1 cellular context compared by ENCODE assay signal in the genomic region with DNA sequence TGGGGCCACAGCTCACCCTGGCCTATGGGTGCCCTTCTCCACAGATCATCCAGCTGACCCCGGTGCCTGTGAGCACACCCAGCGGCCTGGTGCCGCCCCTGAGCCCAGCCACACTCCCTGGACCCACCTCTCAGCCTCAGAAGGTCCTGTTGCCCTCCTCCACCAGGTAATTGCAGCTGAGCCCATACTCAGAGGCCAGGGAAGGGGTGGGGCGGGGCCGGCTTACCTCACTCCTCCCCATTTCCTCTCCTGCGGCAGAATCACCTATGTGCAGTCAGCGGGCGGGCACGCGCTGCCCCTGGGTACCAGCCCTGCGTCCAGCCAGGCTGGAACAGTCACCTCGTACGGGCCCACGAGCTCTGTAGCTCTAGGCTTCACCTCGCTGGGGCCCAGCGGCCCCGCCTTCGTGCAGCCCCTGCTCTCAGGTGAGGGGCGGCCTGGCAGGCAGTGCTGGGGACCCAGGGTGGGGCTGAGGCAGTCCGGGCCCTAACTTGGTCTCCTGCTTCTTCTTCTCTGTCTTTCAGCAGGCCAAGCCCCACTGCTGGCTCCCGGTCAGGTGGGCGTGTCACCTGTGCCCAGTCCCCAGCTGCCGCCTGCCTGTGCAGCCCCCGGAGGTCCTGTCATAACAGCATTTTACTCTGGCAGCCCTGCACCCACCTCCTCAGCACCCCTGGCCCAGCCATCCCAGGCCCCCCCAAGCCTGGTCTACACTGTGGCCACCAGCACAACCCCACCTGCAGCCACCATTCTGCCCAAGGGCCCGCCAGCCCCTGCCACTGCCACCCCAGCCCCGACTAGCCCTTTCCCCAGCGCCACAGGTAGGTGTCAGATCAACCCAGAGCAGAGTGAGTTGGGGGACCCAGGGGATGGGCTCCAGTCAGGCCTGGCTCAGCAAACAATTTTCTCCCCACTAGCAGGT.
TF ChIP-seq lines count a peak whose summit lies in the region.

No MANE protein-coding gene starts in this region.

TF ChIP-seq in WTC11, 78 proteins besides CTCF, POLR2A, EP300 and RAD21 (continued from another document):
- TF ChIP-seq, protein P1, sequence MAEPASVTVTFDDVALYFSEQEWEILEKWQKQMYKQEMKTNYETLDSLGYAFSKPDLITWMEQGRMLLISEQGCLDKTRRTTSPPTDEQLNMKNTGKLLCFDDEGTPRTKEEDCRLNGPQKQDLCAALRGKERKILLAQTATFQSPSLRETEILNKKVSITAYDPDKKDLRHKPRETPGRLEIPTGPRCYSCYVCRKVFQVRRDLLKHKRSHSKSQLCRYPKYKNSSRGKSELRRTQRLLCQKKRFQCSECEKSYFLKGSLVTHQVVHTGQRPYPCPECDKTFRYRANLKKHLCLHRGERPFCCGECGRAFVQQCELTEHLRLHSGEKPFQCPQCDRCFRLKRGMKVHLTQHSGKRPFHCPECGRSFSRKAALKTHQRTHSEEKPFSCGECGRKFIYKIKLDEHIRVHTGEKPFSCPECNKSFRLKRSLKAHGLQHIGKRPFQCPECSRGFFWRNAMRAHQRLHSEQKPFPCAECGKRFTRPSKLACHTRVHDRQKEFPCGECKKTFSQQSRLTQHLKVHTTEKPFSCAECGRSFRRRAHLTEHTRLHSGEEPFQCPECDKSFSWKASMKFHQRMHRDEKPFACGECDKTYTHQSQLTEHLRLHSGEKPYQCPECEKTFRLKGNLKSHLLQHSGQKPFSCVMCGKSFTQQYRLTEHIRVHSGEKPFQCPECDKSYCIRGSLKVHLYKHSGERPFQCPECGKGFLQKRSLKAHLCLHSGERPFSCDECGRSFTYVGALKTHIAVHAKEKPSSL (CRISPR knock-in tag; conservative IDR thresholded peaks at IDR 0.05) = no peak
- TF ChIP-seq GABPB1 (CRISPR knock-in tag; IDR thresholded peaks at IDR 0.05) = no peak
- TF ChIP-seq ZNF396 (CRISPR knock-in tag; IDR thresholded peaks at IDR 0.05; ENCODE audit: borderline replicate concordance) = no peak
- TF ChIP-seq JUN (CRISPR knock-in tag; IDR thresholded peaks at IDR 0.05) = no peak
- TF ChIP-seq, protein P2, sequence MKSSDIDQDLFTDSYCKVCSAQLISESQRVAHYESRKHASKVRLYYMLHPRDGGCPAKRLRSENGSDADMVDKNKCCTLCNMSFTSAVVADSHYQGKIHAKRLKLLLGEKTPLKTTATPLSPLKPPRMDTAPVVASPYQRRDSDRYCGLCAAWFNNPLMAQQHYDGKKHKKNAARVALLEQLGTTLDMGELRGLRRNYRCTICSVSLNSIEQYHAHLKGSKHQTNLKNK (CRISPR knock-in tag; IDR thresholded peaks at IDR 0.05) = no peak
- no peak for TF ChIP-seq ZNF423 (CRISPR knock-in tag; IDR thresholded peaks at IDR 0.05)
- TF ChIP-seq, protein P3, sequence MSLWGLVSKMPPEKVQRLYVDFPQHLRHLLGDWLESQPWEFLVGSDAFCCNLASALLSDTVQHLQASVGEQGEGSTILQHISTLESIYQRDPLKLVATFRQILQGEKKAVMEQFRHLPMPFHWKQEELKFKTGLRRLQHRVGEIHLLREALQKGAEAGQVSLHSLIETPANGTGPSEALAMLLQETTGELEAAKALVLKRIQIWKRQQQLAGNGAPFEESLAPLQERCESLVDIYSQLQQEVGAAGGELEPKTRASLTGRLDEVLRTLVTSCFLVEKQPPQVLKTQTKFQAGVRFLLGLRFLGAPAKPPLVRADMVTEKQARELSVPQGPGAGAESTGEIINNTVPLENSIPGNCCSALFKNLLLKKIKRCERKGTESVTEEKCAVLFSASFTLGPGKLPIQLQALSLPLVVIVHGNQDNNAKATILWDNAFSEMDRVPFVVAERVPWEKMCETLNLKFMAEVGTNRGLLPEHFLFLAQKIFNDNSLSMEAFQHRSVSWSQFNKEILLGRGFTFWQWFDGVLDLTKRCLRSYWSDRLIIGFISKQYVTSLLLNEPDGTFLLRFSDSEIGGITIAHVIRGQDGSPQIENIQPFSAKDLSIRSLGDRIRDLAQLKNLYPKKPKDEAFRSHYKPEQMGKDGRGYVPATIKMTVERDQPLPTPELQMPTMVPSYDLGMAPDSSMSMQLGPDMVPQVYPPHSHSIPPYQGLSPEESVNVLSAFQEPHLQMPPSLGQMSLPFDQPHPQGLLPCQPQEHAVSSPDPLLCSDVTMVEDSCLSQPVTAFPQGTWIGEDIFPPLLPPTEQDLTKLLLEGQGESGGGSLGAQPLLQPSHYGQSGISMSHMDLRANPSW (CRISPR knock-in tag; conservative IDR thresholded peaks at IDR 0.05; ENCODE audit: low read depth) = no peak
- TF ChIP-seq TP53 (CRISPR knock-in tag; IDR thresholded peaks at IDR 0.05) = no peak
- TF ChIP-seq CREM (CRISPR knock-in tag; IDR thresholded peaks at IDR 0.05) = no peak
- TF ChIP-seq, protein P4, sequence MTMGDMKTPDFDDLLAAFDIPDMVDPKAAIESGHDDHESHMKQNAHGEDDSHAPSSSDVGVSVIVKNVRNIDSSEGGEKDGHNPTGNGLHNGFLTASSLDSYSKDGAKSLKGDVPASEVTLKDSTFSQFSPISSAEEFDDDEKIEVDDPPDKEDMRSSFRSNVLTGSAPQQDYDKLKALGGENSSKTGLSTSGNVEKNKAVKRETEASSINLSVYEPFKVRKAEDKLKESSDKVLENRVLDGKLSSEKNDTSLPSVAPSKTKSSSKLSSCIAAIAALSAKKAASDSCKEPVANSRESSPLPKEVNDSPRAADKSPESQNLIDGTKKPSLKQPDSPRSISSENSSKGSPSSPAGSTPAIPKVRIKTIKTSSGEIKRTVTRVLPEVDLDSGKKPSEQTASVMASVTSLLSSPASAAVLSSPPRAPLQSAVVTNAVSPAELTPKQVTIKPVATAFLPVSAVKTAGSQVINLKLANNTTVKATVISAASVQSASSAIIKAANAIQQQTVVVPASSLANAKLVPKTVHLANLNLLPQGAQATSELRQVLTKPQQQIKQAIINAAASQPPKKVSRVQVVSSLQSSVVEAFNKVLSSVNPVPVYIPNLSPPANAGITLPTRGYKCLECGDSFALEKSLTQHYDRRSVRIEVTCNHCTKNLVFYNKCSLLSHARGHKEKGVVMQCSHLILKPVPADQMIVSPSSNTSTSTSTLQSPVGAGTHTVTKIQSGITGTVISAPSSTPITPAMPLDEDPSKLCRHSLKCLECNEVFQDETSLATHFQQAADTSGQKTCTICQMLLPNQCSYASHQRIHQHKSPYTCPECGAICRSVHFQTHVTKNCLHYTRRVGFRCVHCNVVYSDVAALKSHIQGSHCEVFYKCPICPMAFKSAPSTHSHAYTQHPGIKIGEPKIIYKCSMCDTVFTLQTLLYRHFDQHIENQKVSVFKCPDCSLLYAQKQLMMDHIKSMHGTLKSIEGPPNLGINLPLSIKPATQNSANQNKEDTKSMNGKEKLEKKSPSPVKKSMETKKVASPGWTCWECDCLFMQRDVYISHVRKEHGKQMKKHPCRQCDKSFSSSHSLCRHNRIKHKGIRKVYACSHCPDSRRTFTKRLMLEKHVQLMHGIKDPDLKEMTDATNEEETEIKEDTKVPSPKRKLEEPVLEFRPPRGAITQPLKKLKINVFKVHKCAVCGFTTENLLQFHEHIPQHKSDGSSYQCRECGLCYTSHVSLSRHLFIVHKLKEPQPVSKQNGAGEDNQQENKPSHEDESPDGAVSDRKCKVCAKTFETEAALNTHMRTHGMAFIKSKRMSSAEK (CRISPR knock-in tag; IDR thresholded peaks at IDR 0.05; ENCODE audit: borderline replicate concordance) = no peak
- TF ChIP-seq, protein P5, sequence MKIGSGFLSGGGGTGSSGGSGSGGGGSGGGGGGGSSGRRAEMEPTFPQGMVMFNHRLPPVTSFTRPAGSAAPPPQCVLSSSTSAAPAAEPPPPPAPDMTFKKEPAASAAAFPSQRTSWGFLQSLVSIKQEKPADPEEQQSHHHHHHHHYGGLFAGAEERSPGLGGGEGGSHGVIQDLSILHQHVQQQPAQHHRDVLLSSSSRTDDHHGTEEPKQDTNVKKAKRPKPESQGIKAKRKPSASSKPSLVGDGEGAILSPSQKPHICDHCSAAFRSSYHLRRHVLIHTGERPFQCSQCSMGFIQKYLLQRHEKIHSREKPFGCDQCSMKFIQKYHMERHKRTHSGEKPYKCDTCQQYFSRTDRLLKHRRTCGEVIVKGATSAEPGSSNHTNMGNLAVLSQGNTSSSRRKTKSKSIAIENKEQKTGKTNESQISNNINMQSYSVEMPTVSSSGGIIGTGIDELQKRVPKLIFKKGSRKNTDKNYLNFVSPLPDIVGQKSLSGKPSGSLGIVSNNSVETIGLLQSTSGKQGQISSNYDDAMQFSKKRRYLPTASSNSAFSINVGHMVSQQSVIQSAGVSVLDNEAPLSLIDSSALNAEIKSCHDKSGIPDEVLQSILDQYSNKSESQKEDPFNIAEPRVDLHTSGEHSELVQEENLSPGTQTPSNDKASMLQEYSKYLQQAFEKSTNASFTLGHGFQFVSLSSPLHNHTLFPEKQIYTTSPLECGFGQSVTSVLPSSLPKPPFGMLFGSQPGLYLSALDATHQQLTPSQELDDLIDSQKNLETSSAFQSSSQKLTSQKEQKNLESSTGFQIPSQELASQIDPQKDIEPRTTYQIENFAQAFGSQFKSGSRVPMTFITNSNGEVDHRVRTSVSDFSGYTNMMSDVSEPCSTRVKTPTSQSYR (CRISPR knock-in tag; IDR thresholded peaks at IDR 0.05) = no peak
